ENCODE assay signal across 8 cellular contexts in the genomic region with DNA sequence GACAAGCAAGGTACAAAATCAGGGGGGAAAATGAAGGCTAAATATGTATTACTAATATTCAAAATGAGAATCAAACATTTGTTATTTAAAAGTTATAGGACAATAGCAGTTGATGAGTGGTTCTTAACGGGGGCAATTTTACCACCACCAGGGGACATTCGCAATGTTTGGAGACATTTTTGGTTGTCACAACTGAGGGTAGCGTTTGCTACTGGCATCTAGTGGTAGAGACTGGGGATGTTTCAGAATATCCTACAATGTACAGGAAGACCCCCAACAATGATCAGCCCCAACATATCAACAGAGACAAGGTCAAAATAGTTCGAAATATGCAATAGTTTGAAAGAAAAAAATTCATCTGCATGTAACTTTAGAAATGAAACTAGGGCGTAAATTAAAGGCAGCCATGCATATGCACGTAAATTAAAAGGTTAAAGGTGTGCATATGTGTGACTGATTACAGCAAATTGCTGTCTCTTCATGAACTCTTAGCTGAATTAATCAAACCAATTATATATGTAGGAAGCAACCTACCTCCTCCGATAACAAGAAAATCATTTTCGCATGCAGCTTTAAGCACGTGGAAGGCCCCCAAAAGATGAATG.
DNase-seq lines count a peak whose midpoint lies in the region; ATAC-seq and TF ChIP-seq lines count a peak whose summit lies in the region.

No MANE protein-coding gene starts in this region.

- H3K9ac ChIP-seq in MM.1S (ENCODE audit: low read length), result no peak overlapping the region

- H4K20me1 ChIP-seq in MM.1S (ENCODE audit: insufficient read depth, low read length), result no peaks in the 10 kb centered on the region

- DNase-seq in NCI-H2227 (lab: John Stamatoyannopoulos, UW; ENCODE audit: unreplicated experiment) (peak; percentile 22), NCI-H2227 treated with DMSO at 0.1 percent for 48 hours (lab: John Stamatoyannopoulos, UW) (no peak), MM.1S (peak; percentile 14), adrenal gland (peak in 1 of 7 donors; percentile 5), lung (ENCODE audit: low spot score) (no peak), epidermal melanocyte (ENCODE audit: insufficient read length, low spot score) (no peak)

- no peak overlapping the region for H2AFZ ChIP-seq in MM.1S (ENCODE audit: low read length)

- TF ChIP-seq CTCF in MM.1S (IDR thresholded peaks at IDR 0.05; ENCODE audit: low read length), result peak; percentile 36
- peak; percentile 12 to 59 (median 53) for TF ChIP-seq CTCF in adrenal gland (IDR thresholded peaks at IDR 0.05)
- TF ChIP-seq CTCF in lung (IDR thresholded peaks at IDR 0.05; ENCODE audit: control extremely low read depth, extremely low read depth), result peak; percentile 35

- no peak overlapping the region for H3K4me3 ChIP-seq in MM.1S (ENCODE audit: low read length)
- no peak overlapping the region for H3K4me3 ChIP-seq in adrenal gland
- H3K4me3 ChIP-seq in lung, result no peak overlapping the region

- H3F3A ChIP-seq in MM.1S (ENCODE audit: insufficient read depth, low read length), result no peaks in the 10 kb centered on the region

- TF ChIP-seq POLR2A in adrenal gland (IDR thresholded peaks at IDR 0.05), result no peak

- H3K36me3 ChIP-seq in MM.1S (replicated peaks; ENCODE audit: insufficient read depth, low read length) (no peaks in the 10 kb centered on the region), adrenal gland (replicated peaks in 1 of 2) (no peaks in the 10 kb centered on the region), lung (ENCODE audit: control insufficient read depth in 2 of 2, insufficient read depth in 2 of 2, low read length in 2 of 2) (no peaks in the 10 kb centered on the region)

- ATAC-seq in GM19395 (IDR thresholded peaks at IDR 0.05; ENCODE audit: unreplicated experiment) (peak; percentile 74), lung (ENCODE audit: insufficient read depth, low FRiP score) (no peak), HG03280 (IDR thresholded peaks at IDR 0.05; ENCODE audit: unreplicated experiment) (no peak)

- WGBS in adrenal gland, 4 donors, result 42 to 47% (median 45%) methylated on average over 9 of the region's 9 CpGs
- WGBS in lung, 2 donors, result 55% methylated on average over 9 of the region's 9 CpGs

- H3K27me3 ChIP-seq in MM.1S (replicated peaks; ENCODE audit: insufficient read depth, low read length) (no peaks in the 10 kb centered on the region), adrenal gland (no peaks in the 10 kb centered on the region), lung (ENCODE audit: control insufficient read depth, insufficient read depth) (no peaks in the 10 kb centered on the region)

- no peaks in the 10 kb centered on the region for H3K9me2 ChIP-seq in MM.1S (replicated peaks; ENCODE audit: insufficient read depth, low read length)

- no peak overlapping the region for H3K4me2 ChIP-seq in MM.1S (ENCODE audit: low read depth, low read length)

- H3K9me3 ChIP-seq in MM.1S (replicated peaks; ENCODE audit: insufficient read depth, low read length) (no peaks in the 10 kb centered on the region), adrenal gland (replicated peaks in 1 of 3) (no peaks in the 10 kb centered on the region), lung (ENCODE audit: control insufficient read depth in 2 of 2, insufficient read depth in 1 of 2, low read length in 1 of 2) (no peaks in the 10 kb centered on the region)

- H3K79me2 ChIP-seq in MM.1S (ENCODE audit: low read length), result no peaks in the 10 kb centered on the region

- H3K27ac ChIP-seq in MM.1S (ENCODE audit: low read length), result no peak overlapping the region
- no peak overlapping the region for H3K27ac ChIP-seq in adrenal gland
- no peak overlapping the region for H3K27ac ChIP-seq in lung (ENCODE audit: low read depth in 1 of 2, low read length in 1 of 2)

- H3K4me1 ChIP-seq in MM.1S (ENCODE audit: low read length) (no peaks in the 10 kb centered on the region), adrenal gland (replicated peaks in 1 of 2) (no peaks in the 10 kb centered on the region), lung (ENCODE audit: control insufficient read depth in 2 of 2, insufficient read depth in 2 of 2, low read length in 2 of 2) (no peaks in the 10 kb centered on the region)

- intact Hi-C loops in adrenal gland (cut with DNase I), result no loop called here

Comparison
In these comparisons a context has a peak if more than half of its experiments do, and no peak if none do; other contexts are left out.
1. DNase-seq: peak in NCI-H2227 (single experiment) and MM.1S (single experiment); none in NCI-H2227 treated with DMSO at 0.1 percent for 48 hours (single experiment), lung (single experiment) and epidermal melanocyte (single experiment).
2. Peak in every context shown above with its lines, with median percentiles within 50 percentile points of each other: CTCF ChIP-seq.